Comparison of ENCODE assay signal across 14 cellular contexts in the genomic region with DNA sequence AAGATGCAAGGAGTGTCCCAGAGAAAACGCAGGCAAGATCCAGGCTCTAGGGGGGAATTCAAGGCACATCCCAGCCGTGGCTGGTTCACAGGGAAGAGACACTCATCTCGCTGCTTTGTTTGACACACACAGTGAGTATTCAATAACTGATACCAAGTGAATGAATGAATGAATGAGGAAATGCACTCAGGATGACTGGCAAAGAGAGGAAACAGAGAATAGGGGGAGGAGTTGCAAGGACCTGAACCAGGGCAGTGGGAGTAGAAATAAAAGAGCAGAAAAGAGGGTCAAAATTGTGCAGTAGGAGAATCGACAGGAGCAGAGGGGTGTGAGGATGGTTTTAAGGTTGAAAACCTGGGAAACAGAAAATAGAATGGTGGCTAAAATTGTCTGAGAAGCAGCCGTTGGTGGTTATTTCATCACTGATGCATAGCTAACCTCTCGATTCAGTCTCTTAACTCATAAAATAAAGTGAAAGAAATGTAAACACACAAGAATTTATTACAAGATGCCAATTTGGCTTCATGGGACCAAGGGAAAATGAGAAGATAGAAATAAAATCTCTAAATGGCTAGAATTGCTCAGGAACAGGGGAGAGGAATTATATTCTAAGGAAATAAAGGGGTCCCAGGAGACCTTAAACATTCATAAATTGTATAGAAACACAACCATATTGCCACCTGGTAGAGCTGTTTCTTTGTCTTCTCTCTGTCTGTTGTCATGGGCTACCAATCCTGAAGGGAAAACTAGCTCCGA.
A peak's percentile ranks its signal among the peaks of the same experiment; 100 is the strongest.
DNase-seq lines count a peak whose midpoint lies in the region; ATAC-seq, FAIRE-seq and TF ChIP-seq lines count a peak whose summit lies in the region.
"Had no signal": no experiment of that assay in that cellular context is flagged by ENCODE, and none has a peak within 500 bp of the region (broad histone marks: within the 10 kb centered on the region; RNA-seq: fewer than 3 reads in every experiment).

No MANE protein-coding gene starts in this region.

- H3K36me3 ChIP-seq in GM12878 (ENCODE audit: control insufficient read depth in 2 of 2, insufficient read depth in 2 of 2, low read length in 1 of 2): no peaks in the 10 kb centered on the region
- H3K36me3 ChIP-seq: tibial artery had no signal

- POLR2A ChIA-PET in GM12878 (lab: Charles Lee): interaction anchor here (0.9 to 1.1 kb wide), 2 partner anchors 12 to 80 kb away, joined by 3 to 4 read pairs; no protein-coding TSS in a partner anchor

- ATAC-seq in GM19452 (IDR thresholded peaks at IDR 0.05; ENCODE audit: unreplicated experiment) (peak; percentile 41), HG03095 (IDR thresholded peaks at IDR 0.05; ENCODE audit: unreplicated experiment) (peak; percentile 35), GM12878 (peak; percentile 65), HG02678 (IDR thresholded peaks at IDR 0.05; ENCODE audit: unreplicated experiment) (no peak)
- ATAC-seq: activated T-helper 17 cell treated with anti-CD3 and anti-CD28 coated beads, Interleukin-2, amount 50 U/mL, for 72 hours; left ventricle myocardium superior had no signal

- 6% methylated on average over 7 of the region's 7 CpGs for WGBS in GM12878 (ENCODE audit: insufficient coverage, insufficient replicate concordance, low lambda C conversion rate, missing lambda C conversion rate)

- H4K20me1 ChIP-seq in GM12878 (ENCODE audit: control insufficient read depth, insufficient read depth): no peaks in the 10 kb centered on the region

- no peak for TF ChIP-seq EP300 in GM12878 (IDR thresholded peaks at IDR 0.05; ENCODE audit: borderline replicate concordance in 1 of 2, control insufficient read depth in 1 of 2, low read depth in 2 of 2, low read length in 2 of 2)

- TF ChIP-seq CTCF in GM12865 (IDR thresholded peaks at IDR 0.05; ENCODE audit: insufficient read depth, low read depth, low read length, missing control alignments) (no peak), GM12878 (IDR thresholded peaks at IDR 0.05 in 2 of 3, conservative IDR thresholded peaks at IDR 0.05 in 1 of 3; ENCODE audit: control insufficient read depth in 2 of 3, extremely low read depth in 1 of 3, insufficient read depth in 1 of 3, low read depth in 3 of 3, low read length in 3 of 3) (no peak)

- H3K79me2 ChIP-seq in GM12878 (ENCODE audit: control insufficient read depth, insufficient read depth, low read length): no peaks in the 10 kb centered on the region

- peak overlapping the region; percentile 46 for H3K4me3 ChIP-seq in GM12865 (ENCODE audit: low read depth, low read length)
- peak overlapping the region; percentile 25; the same call in 1 of the 2 replicates for H3K4me3 ChIP-seq in GM12878
- H3K4me3 ChIP-seq: tibial artery had no signal

- peak overlapping the region; percentile 91 for H3K4me2 ChIP-seq in GM12878 (ENCODE audit: control insufficient read depth, insufficient read depth)

- RAD21 ChIA-PET in GM12878 (lab: Charles Lee; ENCODE audit: unreplicated experiment): interaction anchor here (0.9 to 1.2 kb wide), 4 partner anchors 12 to 306 kb away, joined by 3 read pairs; a partner anchor contains a TSS

- H3K9ac ChIP-seq in GM12878 (ENCODE audit: control insufficient read depth, insufficient read depth, low read length): peak overlapping the region; percentile 56

- DNase-seq in GM12865 (ENCODE audit: low read depth): peak; percentile 42
- no peak for DNase-seq in GM12878 (ENCODE audit: low read depth, low spot score)
- no peak for DNase-seq in activated gamma-delta T cell treated with Interleukin-2 at 50 U/mL for 16 hours
- no peak for DNase-seq in activated T-cell treated with anti-CD3 and anti-CD28 coated beads, Interleukin-2, amount 50 U/mL, for 48 hours
- DNase-seq in stimulated activated CD4-positive, alpha-beta T cell treated with anti-CD3 and anti-CD28 coated beads, Interleukin-4, amount 100 ng/mL, for 24 hours: no peak
- DNase-seq: foreskin melanocyte, left ventricle myocardium superior, NCI-H1048, posterior cingulate gyrus, tibial artery had no signal

- CTCF ChIA-PET in GM12878 (lab: Yijun Ruan, JAX): interaction anchor here (1.1 to 1.9 kb wide), 4 partner anchors 12 to 331 kb away, joined by 4 to 9 read pairs (median 8); no protein-coding TSS in a partner anchor

- no TSS peak for BruUV-seq in GM12878 (replicated peaks; lab: Mats Ljungman, UMichigan)

- peak; percentile 47 for FAIRE-seq in GM12878 (lab: Jason Lieb, UNC)

- H3K4me1 ChIP-seq in GM12878 (ENCODE audit: control insufficient read depth, insufficient read depth, low read length): peaks cover 10% of the 10 kb centered on the region

- intact Hi-C loops in GM12878 (cut with micrococcal nuclease; ENCODE audit: unreplicated experiment): no loop called here

- in situ Hi-C loops in GM12878 (cut with MboI): no loop called here

- TF ChIP-seq RAD21 in GM12878 (IDR thresholded peaks at IDR 0.05; ENCODE audit: insufficient read depth, low read depth, low read length): no peak

- no peaks in the 10 kb centered on the region for H3K9me3 ChIP-seq in GM12878 (replicated peaks; ENCODE audit: control insufficient read depth, insufficient read depth, low read length)
- H3K9me3 ChIP-seq: tibial artery had no signal

- H3K27me3 ChIP-seq in GM12878 (replicated peaks in 1 of 2; ENCODE audit: control insufficient read depth in 2 of 2, insufficient read depth in 2 of 2, low read length in 1 of 2): no peaks in the 10 kb centered on the region

- H2AFZ ChIP-seq in GM12878 (ENCODE audit: control insufficient read depth, low read depth, low read length): peak overlapping the region; percentile 63

- TF ChIP-seq POLR2A in GM12878 (IDR thresholded peaks at IDR 0.05; ENCODE audit: low read depth, low read length): no peak

- SMC1A ChIA-PET in GM12878 (lab: Charles Lee; ENCODE audit: uncharacterized antibody, unreplicated experiment): interaction anchor here (0.6 to 1.3 kb wide), 7 partner anchors 12 to 307 kb away, joined by 3 to 5 read pairs (median 3); no protein-coding TSS in a partner anchor

- H3K27ac ChIP-seq in GM12878 (ENCODE audit: control insufficient read depth, insufficient read depth): peak overlapping the region; percentile 85
- H3K27ac ChIP-seq: tibial artery had no signal

TF ChIP-seq in GM12878, 131 proteins besides CTCF, POLR2A, EP300 and RAD21:
- TF ChIP-seq IKZF1 (conservative IDR thresholded peaks at IDR 0.05) (no peak), KAT2A (conservative IDR thresholded peaks at IDR 0.05; ENCODE audit: control insufficient read depth, low read depth, low read length) (no peak), RUNX3 (IDR thresholded peaks at IDR 0.05; ENCODE audit: low read length) (peak; percentile 73), ZNF24 (IDR thresholded peaks at IDR 0.05) (peak; percentile 98), TAF1 (IDR thresholded peaks at IDR 0.05; ENCODE audit: borderline replicate concordance, low read depth, low read length) (peak; percentile 19; the same call in 1 of the 2 replicates), NR2C1 (IDR thresholded peaks at IDR 0.05) (no peak), NFYA (IDR thresholded peaks at IDR 0.05; ENCODE audit: borderline replicate concordance, low read depth, low read length) (no peak), ASH2L (IDR thresholded peaks at IDR 0.05; ENCODE audit: borderline replicate concordance, low read depth) (0 out of 2 replicates have a peak, but pooled peaks have one; percentile 50), MEF2B (IDR thresholded peaks at IDR 0.05; ENCODE audit: partially characterized antibody, poor library complexity, severe bottlenecking) (peak; percentile 77), FOXM1 (IDR thresholded peaks at IDR 0.05; ENCODE audit: low read depth, low read length) (peak; percentile 56; the same call in 1 of the 2 replicates), NFIC (IDR thresholded peaks at IDR 0.05; ENCODE audit: low read depth, low read length) (peak; percentile 64), EED (IDR thresholded peaks at IDR 0.05; ENCODE audit: low read depth) (peak; percentile 62; the same call in 1 of the 2 replicates)
